In the genomic region with DNA sequence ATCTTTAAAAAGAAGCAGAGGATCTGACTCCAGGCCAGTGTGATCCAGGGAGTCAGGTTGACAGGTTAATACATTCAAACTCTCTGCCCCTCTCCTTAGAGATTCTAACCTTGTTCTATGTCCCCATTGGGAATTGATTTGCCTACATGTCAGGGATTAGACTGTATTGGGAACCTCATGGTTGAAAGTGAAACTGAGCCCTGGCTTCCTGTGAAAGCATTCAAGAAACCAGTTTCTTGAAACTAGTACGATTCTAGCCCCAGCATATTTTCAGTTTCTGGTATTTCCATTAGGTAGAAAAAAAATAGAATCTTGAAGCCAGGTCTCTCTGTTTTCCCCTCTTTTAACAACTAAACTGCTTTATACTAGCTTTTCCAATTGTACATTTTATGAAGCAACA, we compare ENCODE assay signal across 17 cellular contexts.
DNase-seq lines count a peak whose midpoint lies in the region; ATAC-seq and TF ChIP-seq lines count a peak whose summit lies in the region.
"Had no signal": no experiment of that assay in that cellular context is flagged by ENCODE, and none has a peak within 500 bp of the region (broad histone marks: within the 10 kb centered on the region; RNA-seq: fewer than 3 reads in every experiment).

No MANE protein-coding gene starts in this region.

- no peaks in the 10 kb centered on the region for H3F3A ChIP-seq in GM23248 (ENCODE audit: insufficient read depth)

- H3K79me2 ChIP-seq in GM23248 (ENCODE audit: insufficient read depth): no peaks in the 10 kb centered on the region

- H3K4me3 ChIP-seq in GM23248: no peak overlapping the region
- H3K4me3 ChIP-seq: mucosa of descending colon, upper lobe of right lung had no signal

- H3K27me3 Mint-ChIP-seq in activated naive CD4-positive, alpha-beta T cell treated with anti-CD3 and anti-CD28 coated beads, Interleukin-2, amount 50 U/mL, for 24 hours: no peaks in the 10 kb centered on the region
- no peaks in the 10 kb centered on the region for H3K27me3 Mint-ChIP-seq in activated naive CD4-positive, alpha-beta T cell treated with anti-CD3 and anti-CD28 coated beads for 36 hours (ENCODE audit: low read depth)
- H3K27me3 Mint-ChIP-seq in osteocyte (ENCODE audit: unreplicated experiment): no peaks in the 10 kb centered on the region

- H3K27ac Mint-ChIP-seq in activated naive CD4-positive, alpha-beta T cell treated with anti-CD3 and anti-CD28 coated beads, Interleukin-2, amount 50 U/mL, for 24 hours: no peak overlapping the region
- H3K27ac Mint-ChIP-seq in activated naive CD4-positive, alpha-beta T cell treated with anti-CD3 and anti-CD28 coated beads for 36 hours: no peak overlapping the region
- peak overlapping the region; percentile 20 for H3K27ac Mint-ChIP-seq in osteocyte (ENCODE audit: unreplicated experiment)
- H3K27ac Mint-ChIP-seq: activated naive CD4-positive, alpha-beta T cell treated with anti-CD3 and anti-CD28 coated beads, Interleukin-2, amount 50 U/mL, for 72 hours; H9 had no signal

- in situ Hi-C loops in GM23248 (cut with MboI): no loop called here

- no peak overlapping the region for H3K4me2 ChIP-seq in GM23248 (ENCODE audit: unreplicated experiment)

- no peak overlapping the region for H3K9ac ChIP-seq in GM23248

- H3K27me3 ChIP-seq in GM23248 (replicated peaks; ENCODE audit: insufficient read depth): no peaks in the 10 kb centered on the region
- H3K27me3 ChIP-seq: upper lobe of right lung had no signal

- H3K9me2 ChIP-seq in GM23248 (ENCODE audit: insufficient read depth): no peaks in the 10 kb centered on the region

- no peaks in the 10 kb centered on the region for H3K4me1 ChIP-seq in GM23248 (ENCODE audit: insufficient read depth)
- H3K4me1 ChIP-seq: upper lobe of right lung had no signal

- TF ChIP-seq CTCF in osteocyte (IDR thresholded peaks at IDR 0.05): no peak

- intact Hi-C loops in activated naive CD4-positive, alpha-beta T cell treated with anti-CD3 and anti-CD28 coated beads for 36 hours (cut with micrococcal nuclease): no loop called here

- H3K27ac ChIP-seq in GM23248: no peak overlapping the region
- H3K27ac ChIP-seq: upper lobe of right lung had no signal

- H3K36me3 Mint-ChIP-seq in activated naive CD4-positive, alpha-beta T cell treated with anti-CD3 and anti-CD28 coated beads, Interleukin-2, amount 50 U/mL, for 24 hours: no peaks in the 10 kb centered on the region
- H3K36me3 Mint-ChIP-seq in activated naive CD4-positive, alpha-beta T cell treated with anti-CD3 and anti-CD28 coated beads for 36 hours (ENCODE audit: low read depth): no peaks in the 10 kb centered on the region
- peaks cover 2% of the 10 kb centered on the region for H3K36me3 Mint-ChIP-seq in osteocyte (ENCODE audit: unreplicated experiment)

- H2AFZ ChIP-seq in GM23248: peak overlapping the region; percentile 65

- no peaks in the 10 kb centered on the region for H4K20me1 ChIP-seq in GM23248 (ENCODE audit: insufficient read depth)

- ATAC-seq in HG03045 (IDR thresholded peaks at IDR 0.05; ENCODE audit: unreplicated experiment): no peak
- ATAC-seq: activated naive CD4-positive, alpha-beta T cell treated with anti-CD3 and anti-CD28 coated beads, Interleukin-2, amount 50 U/mL, for 72 hours; mucosa of descending colon; upper lobe of right lung had no signal

- peaks cover 8% of the 10 kb centered on the region for H3K9me3 Mint-ChIP-seq in activated naive CD4-positive, alpha-beta T cell treated with anti-CD3 and anti-CD28 coated beads, Interleukin-2, amount 50 U/mL, for 24 hours
- peaks cover 3% of the 10 kb centered on the region for H3K9me3 Mint-ChIP-seq in activated naive CD4-positive, alpha-beta T cell treated with anti-CD3 and anti-CD28 coated beads for 36 hours
- H3K9me3 Mint-ChIP-seq in osteocyte (ENCODE audit: unreplicated experiment): peaks cover 19% of the 10 kb centered on the region

- H3K36me3 ChIP-seq in GM23248 (ENCODE audit: low read depth): no peaks in the 10 kb centered on the region
- H3K36me3 ChIP-seq: upper lobe of right lung had no signal

- no peaks in the 10 kb centered on the region for H3K9me3 ChIP-seq in GM23248 (ENCODE audit: low read depth)
- H3K9me3 ChIP-seq: mucosa of descending colon, upper lobe of right lung had no signal

- DNase-seq in activated naive CD4-positive, alpha-beta T cell treated with anti-CD3 and anti-CD28 coated beads for 36 hours: no peak
- DNase-seq in GM23248 (no peak), MV-4-11 (lab: John Stamatoyannopoulos, UW) (peak; percentile 6), osteocyte (ENCODE audit: extremely low spot score, unreplicated experiment) (no peak), SKM-1 (lab: John Stamatoyannopoulos, UW; ENCODE audit: unreplicated experiment) (no peak), NCI-H345 treated with DMSO at 0.1 percent for 48 hours (lab: John Stamatoyannopoulos, UW; ENCODE audit: unreplicated experiment) (no peak)
- DNase-seq: DMS 273 treated with DMSO at 0.1 percent for 48 hours, H9, islet precursor cell, KBM-7, mucosa of descending colon, NCI-H187, NCI-H774, upper lobe of right lung had no signal

- H3K4me3 Mint-ChIP-seq in activated naive CD4-positive, alpha-beta T cell treated with anti-CD3 and anti-CD28 coated beads, Interleukin-2, amount 50 U/mL, for 24 hours: peak overlapping the region; percentile 24
- H3K4me3 Mint-ChIP-seq in activated naive CD4-positive, alpha-beta T cell treated with anti-CD3 and anti-CD28 coated beads for 36 hours: no peak overlapping the region
- no peak overlapping the region for H3K4me3 Mint-ChIP-seq in osteocyte (ENCODE audit: unreplicated experiment)
- H3K4me3 Mint-ChIP-seq: H9 had no signal

- CTCF ChIA-PET in activated naive CD4-positive, alpha-beta T cell treated with anti-CD3 and anti-CD28 coated beads for 36 hours (lab: Charles Lee): no interaction called here

- peaks cover 12% of the 10 kb centered on the region for H3K4me1 Mint-ChIP-seq in activated naive CD4-positive, alpha-beta T cell treated with anti-CD3 and anti-CD28 coated beads, Interleukin-2, amount 50 U/mL, for 24 hours
- H3K4me1 Mint-ChIP-seq in activated naive CD4-positive, alpha-beta T cell treated with anti-CD3 and anti-CD28 coated beads for 36 hours (ENCODE audit: low read depth): peaks cover 11% of the 10 kb centered on the region
- H3K4me1 Mint-ChIP-seq in osteocyte (ENCODE audit: unreplicated experiment): peaks cover 8% of the 10 kb centered on the region

- 52 to 58% methylated on average over 1 of the region's 1 CpG for WGBS in GM23248 (ENCODE audit: low coverage in 1 of 2, low lambda C conversion rate in 2 of 2, missing lambda C conversion rate in 2 of 2), 2 experiments
